2 cellular contexts compared by ENCODE assay signal in the genomic region with DNA sequence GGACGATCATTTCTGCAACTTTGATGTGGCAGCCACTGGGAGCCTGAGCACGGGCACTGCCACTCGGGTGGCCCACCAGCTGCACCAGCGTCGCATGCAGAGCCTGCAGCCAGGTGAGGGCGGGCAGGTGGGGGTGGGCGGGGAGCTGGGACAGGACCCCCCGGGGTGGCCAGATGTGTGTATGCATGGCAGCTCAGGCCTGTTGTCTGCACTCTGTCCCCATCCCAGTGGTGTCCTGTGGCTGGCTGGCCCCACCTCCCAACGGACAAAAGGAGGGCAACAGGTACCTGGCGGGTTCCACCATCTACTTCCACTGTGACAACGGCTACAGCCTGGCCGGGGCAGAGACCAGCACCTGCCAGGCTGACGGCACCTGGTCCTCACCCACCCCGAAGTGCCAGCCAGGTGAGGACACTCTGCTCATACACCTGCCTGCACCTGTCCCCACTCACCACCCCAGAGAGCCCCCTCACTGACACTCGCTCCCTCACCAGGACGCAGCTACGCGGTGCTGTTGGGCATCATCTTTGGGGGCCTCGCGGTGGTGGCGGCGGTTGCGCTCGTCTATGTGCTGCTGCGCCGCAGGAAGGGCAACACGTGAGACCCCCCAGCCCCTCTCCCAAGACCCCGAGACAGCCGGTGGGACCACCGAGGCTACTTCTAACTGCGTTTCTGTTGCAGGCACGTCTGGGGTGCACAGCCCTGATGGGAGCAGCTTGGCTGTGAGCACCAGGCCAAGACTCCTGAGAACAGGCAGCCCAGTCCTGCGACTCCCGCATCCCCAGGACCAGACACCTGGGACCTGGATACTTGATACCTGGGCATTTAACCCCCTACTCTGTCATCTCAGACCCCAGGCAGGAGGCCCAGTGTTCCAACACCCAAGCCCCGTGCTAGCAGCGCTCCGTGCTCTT.
TF ChIP-seq lines count a peak whose summit lies in the region.

No MANE protein-coding gene starts in this region.

TF ChIP-seq in SK-N-SH, 30 proteins besides CTCF, POLR2A, EP300 and RAD21:
- TF ChIP-seq RXRA (IDR thresholded peaks at IDR 0.05; ENCODE audit: borderline replicate concordance, low read depth) (no peak), NFIC (IDR thresholded peaks at IDR 0.05; ENCODE audit: borderline replicate concordance) (no peak), MEF2A (IDR thresholded peaks at IDR 0.05; ENCODE audit: borderline replicate concordance, low read depth) (no peak), PBX3 (IDR thresholded peaks at IDR 0.05) (no peak), ELF1 (IDR thresholded peaks at IDR 0.05) (no peak), YY1 (IDR thresholded peaks at IDR 0.05; ENCODE audit: low read depth) (no peak), NRF1 (IDR thresholded peaks at IDR 0.05; ENCODE audit: low read depth, low read length) (no peak)
- TF ChIP-seq, protein P1, sequence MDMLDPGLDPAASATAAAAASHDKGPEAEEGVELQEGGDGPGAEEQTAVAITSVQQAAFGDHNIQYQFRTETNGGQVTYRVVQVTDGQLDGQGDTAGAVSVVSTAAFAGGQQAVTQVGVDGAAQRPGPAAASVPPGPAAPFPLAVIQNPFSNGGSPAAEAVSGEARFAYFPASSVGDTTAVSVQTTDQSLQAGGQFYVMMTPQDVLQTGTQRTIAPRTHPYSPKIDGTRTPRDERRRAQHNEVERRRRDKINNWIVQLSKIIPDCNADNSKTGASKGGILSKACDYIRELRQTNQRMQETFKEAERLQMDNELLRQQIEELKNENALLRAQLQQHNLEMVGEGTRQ (IDR thresholded peaks at IDR 0.05; ENCODE audit: borderline replicate concordance, low read depth, low read length): no peak
- TF ChIP-seq, protein P2, sequence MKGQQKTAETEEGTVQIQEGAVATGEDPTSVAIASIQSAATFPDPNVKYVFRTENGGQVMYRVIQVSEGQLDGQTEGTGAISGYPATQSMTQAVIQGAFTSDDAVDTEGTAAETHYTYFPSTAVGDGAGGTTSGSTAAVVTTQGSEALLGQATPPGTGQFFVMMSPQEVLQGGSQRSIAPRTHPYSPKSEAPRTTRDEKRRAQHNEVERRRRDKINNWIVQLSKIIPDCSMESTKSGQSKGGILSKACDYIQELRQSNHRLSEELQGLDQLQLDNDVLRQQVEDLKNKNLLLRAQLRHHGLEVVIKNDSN (IDR thresholded peaks at IDR 0.05; ENCODE audit: borderline replicate concordance, low read depth): no peak

TF ChIP-seq in SK-N-SH treated with all-trans-retinoic acid at 6 μM for 48 hours, 23 proteins besides CTCF, POLR2A, EP300 and RAD21:
- TF ChIP-seq RARB (CRISPR knock-in tag; IDR thresholded peaks at IDR 0.05) (no peak), ZFP3 (CRISPR knock-in tag; IDR thresholded peaks at IDR 0.05) (no peak), GLIS3 (CRISPR knock-in tag; IDR thresholded peaks at IDR 0.05) (no peak), PPARA (CRISPR knock-in tag; IDR thresholded peaks at IDR 0.05; ENCODE audit: borderline replicate concordance) (no peak), POU6F1 (CRISPR knock-in tag; IDR thresholded peaks at IDR 0.05; ENCODE audit: borderline replicate concordance, low read depth) (no peak), OSR1 (CRISPR knock-in tag; IDR thresholded peaks at IDR 0.05) (no peak), CREB5 (CRISPR knock-in tag; IDR thresholded peaks at IDR 0.05; ENCODE audit: low read depth) (no peak), ISL1 (CRISPR knock-in tag; IDR thresholded peaks at IDR 0.05) (no peak), CSRNP3 (CRISPR knock-in tag; IDR thresholded peaks at IDR 0.05) (no peak), ZC3H10 (CRISPR knock-in tag; IDR thresholded peaks at IDR 0.05) (no peak), ESRRG (CRISPR knock-in tag; IDR thresholded peaks at IDR 0.05) (no peak), ZNF565 (CRISPR knock-in tag; conservative IDR thresholded peaks at IDR 0.05; ENCODE audit: low read depth) (no peak), ZNF70 (CRISPR knock-in tag; IDR thresholded peaks at IDR 0.05) (no peak), CSDC2 (CRISPR knock-in tag; IDR thresholded peaks at IDR 0.05) (no peak)
- TF ChIP-seq, protein P3, sequence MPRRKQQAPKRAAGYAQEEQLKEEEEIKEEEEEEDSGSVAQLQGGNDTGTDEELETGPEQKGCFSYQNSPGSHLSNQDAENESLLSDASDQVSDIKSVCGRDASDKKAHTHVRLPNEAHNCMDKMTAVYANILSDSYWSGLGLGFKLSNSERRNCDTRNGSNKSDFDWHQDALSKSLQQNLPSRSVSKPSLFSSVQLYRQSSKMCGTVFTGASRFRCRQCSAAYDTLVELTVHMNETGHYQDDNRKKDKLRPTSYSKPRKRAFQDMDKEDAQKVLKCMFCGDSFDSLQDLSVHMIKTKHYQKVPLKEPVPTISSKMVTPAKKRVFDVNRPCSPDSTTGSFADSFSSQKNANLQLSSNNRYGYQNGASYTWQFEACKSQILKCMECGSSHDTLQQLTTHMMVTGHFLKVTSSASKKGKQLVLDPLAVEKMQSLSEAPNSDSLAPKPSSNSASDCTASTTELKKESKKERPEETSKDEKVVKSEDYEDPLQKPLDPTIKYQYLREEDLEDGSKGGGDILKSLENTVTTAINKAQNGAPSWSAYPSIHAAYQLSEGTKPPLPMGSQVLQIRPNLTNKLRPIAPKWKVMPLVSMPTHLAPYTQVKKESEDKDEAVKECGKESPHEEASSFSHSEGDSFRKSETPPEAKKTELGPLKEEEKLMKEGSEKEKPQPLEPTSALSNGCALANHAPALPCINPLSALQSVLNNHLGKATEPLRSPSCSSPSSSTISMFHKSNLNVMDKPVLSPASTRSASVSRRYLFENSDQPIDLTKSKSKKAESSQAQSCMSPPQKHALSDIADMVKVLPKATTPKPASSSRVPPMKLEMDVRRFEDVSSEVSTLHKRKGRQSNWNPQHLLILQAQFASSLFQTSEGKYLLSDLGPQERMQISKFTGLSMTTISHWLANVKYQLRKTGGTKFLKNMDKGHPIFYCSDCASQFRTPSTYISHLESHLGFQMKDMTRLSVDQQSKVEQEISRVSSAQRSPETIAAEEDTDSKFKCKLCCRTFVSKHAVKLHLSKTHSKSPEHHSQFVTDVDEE (CRISPR knock-in tag; IDR thresholded peaks at IDR 0.05): no peak
